1 cellular context compared by ENCODE assay signal in the genomic region with DNA sequence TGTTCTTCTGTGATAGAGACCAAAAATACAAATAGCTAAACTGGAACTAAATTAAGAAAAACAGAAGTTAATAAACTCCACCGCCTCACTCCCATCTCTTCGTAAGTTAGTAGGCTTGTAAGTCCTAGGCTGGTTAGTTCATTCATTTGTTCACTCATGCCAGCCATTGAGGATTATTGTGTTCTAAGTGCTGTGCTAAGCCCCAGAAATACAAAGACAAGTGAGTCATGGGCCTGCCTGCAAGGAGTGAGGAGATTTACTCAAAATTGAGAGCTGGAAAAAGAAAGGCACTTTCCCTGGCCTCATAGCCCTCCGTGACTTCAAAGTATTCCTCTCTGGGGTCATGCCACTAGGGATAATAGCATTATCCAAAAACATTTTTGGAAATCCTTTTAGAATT.
TF ChIP-seq lines count a peak whose summit lies in the region.

No MANE protein-coding gene starts in this region.

TF ChIP-seq in GM23338, 12 proteins besides CTCF, POLR2A, EP300 and RAD21 (continued from another document):
- TF ChIP-seq ZNF462 (CRISPR knock-in tag; IDR thresholded peaks at IDR 0.05) (no peak), EZH2phosphoT487 (IDR thresholded peaks at IDR 0.05; ENCODE audit: unreplicated experiment) (no peak)
